In genomic region chr12:65494537-65494936, GRCh38 we compare ENCODE assay signal across 25 cellular contexts.
DNase-seq lines count a peak whose midpoint lies in the region; ATAC-seq, FAIRE-seq and TF ChIP-seq lines count a peak whose summit lies in the region.
"Had no signal": no experiment of that assay in that cellular context is flagged by ENCODE, and none has a peak within 500 bp of the region (broad histone marks: within the 10 kb centered on the region; RNA-seq: fewer than 3 reads in every experiment).

No MANE protein-coding gene starts in this region.

- no peak for ATAC-seq in GM19328 (IDR thresholded peaks at IDR 0.05; ENCODE audit: unreplicated experiment)
- ATAC-seq: esophagus mucosa; stimulated activated naive B cell treated with anti-CD40 and anti-IgM and Interleukin-4, amounts not matched to agents 10 μg/mL and 1 μg/mL and 100 μg/mL, for 72 hours had no signal

- TF ChIP-seq CTCF in cardiac muscle cell (IDR thresholded peaks at IDR 0.05; ENCODE audit: low read depth, low read length) = no peak
- no peak for TF ChIP-seq CTCF in D721Med (IDR thresholded peaks at IDR 0.05; ENCODE audit: insufficient read depth, missing control alignments)

- intact Hi-C loops in cardiac septum (cut with DNase I) = no loop called here

- H3K79me1 ChIP-seq in mesenchymal stem cell (replicated peaks; ENCODE audit: low read length, poor library complexity, severe bottlenecking) = no peaks in the 10 kb centered on the region

- H2BK120ac ChIP-seq in mesenchymal stem cell (ENCODE audit: low read depth, low read length) = peak overlapping the region; percentile 71

- H3K27ac ChIP-seq in cardiac muscle cell = peak overlapping the region; percentile 50
- H3K27ac ChIP-seq in mesenchymal stem cell (ENCODE audit: low read length, poor library complexity, severe bottlenecking) = peak overlapping the region; percentile 24
- H3K27ac ChIP-seq: 22Rv1, left ventricle myocardium inferior, right atrium auricular region, thyroid gland had no signal

- no peak overlapping the region for H3K4me2 ChIP-seq in mesenchymal stem cell (ENCODE audit: low read length, poor library complexity, severe bottlenecking)

- DNase-seq in cardiac muscle cell (ENCODE audit: low read depth in 1 of 2, low spot score in 1 of 2) (peak; percentile 12 to 56), cardiac septum (ENCODE audit: low spot score) (no peak), SW480 (ENCODE audit: low spot score) (peak; percentile 71), mesenchymal stem cell (peak; percentile 50), D721Med (ENCODE audit: insufficient read length, low spot score) (no peak), DMS 273 (lab: John Stamatoyannopoulos, UW; ENCODE audit: unreplicated experiment) (no peak), HCEC 1CT (no peak)
- DNase-seq: activated gamma-delta T cell; amniotic stem cell; BE2C; effector CD8-positive, alpha-beta T cell; H9; left ventricle myocardium inferior; NCI-H1092 treated with DMSO at 0.1 percent for 48 hours; NCI-H2081 treated with DMSO at 0.1 percent for 48 hours; NCI-H510A; occipital lobe; stimulated activated naive B cell treated with anti-CD40 and anti-IgM and Interleukin-4, amounts not matched to agents 10 μg/mL and 1 μg/mL and 100 μg/mL, for 72 hours; T-helper 1 cell; thyroid gland had no signal

- FAIRE-seq in D721Med (lab: Jason Lieb, UNC) = no peak
- FAIRE-seq: GM12891 had no signal

- no peak overlapping the region for H2AFZ ChIP-seq in mesenchymal stem cell (ENCODE audit: low read depth, low read length)

- H2BK5ac ChIP-seq in mesenchymal stem cell (ENCODE audit: low read depth, low read length, poor library complexity, severe bottlenecking) = no peak overlapping the region

- no peak overlapping the region for H3K4me3 ChIP-seq in cardiac muscle cell
- H3K4me3 ChIP-seq in mesenchymal stem cell (ENCODE audit: insufficient read depth in 1 of 2, low read depth in 1 of 2, low read length in 2 of 2) = no peak overlapping the region
- H3K4me3 ChIP-seq: left ventricle myocardium inferior, right atrium auricular region, thyroid gland had no signal

- H3K9me3 ChIP-seq in cardiac muscle cell (ENCODE audit: low read depth) = no peaks in the 10 kb centered on the region
- H3K9me3 ChIP-seq in mesenchymal stem cell (ENCODE audit: control insufficient read depth, low read length) = no peaks in the 10 kb centered on the region
- H3K9me3 ChIP-seq: BE2C, left ventricle myocardium inferior, right atrium auricular region, thyroid gland had no signal

- H4K91ac ChIP-seq in mesenchymal stem cell (ENCODE audit: low read length) = no peak overlapping the region

- peak overlapping the region in 1 of 2 experiments; percentile 45 for H2BK12ac ChIP-seq in mesenchymal stem cell (ENCODE audit: low read length in 2 of 2)

- H2AK5ac ChIP-seq in mesenchymal stem cell (ENCODE audit: low read length, severe bottlenecking) = peak overlapping the region; percentile 58

- H3K9ac ChIP-seq in mesenchymal stem cell (ENCODE audit: low read length) = no peak overlapping the region

- no peak overlapping the region for H3K14ac ChIP-seq in mesenchymal stem cell (ENCODE audit: low read length in 2 of 2)

- H3K23ac ChIP-seq in mesenchymal stem cell (ENCODE audit: low read length in 2 of 2) = no peak overlapping the region

- peaks cover 10% of the 10 kb centered on the region for H3K4me1 ChIP-seq in cardiac muscle cell (ENCODE audit: low read depth)
- peaks cover 17% of the 10 kb centered on the region for H3K4me1 ChIP-seq in mesenchymal stem cell (ENCODE audit: control insufficient read depth, insufficient read depth, low read depth, low read length)
- H3K4me1 ChIP-seq: BE2C, right atrium auricular region had no signal

- H2BK15ac ChIP-seq in mesenchymal stem cell (ENCODE audit: low read depth, poor library complexity, severe bottlenecking) = no peak overlapping the region

- H3K36me3 ChIP-seq in cardiac muscle cell = no peaks in the 10 kb centered on the region
- H3K36me3 ChIP-seq in mesenchymal stem cell (ENCODE audit: control insufficient read depth in 1 of 2, insufficient read depth in 2 of 2, low read depth in 1 of 2, low read length in 2 of 2) = no peaks in the 10 kb centered on the region
- H3K36me3 ChIP-seq: BE2C, left ventricle myocardium inferior, right atrium auricular region, thyroid gland had no signal

- H4K8ac ChIP-seq in mesenchymal stem cell (ENCODE audit: low read length) = peak overlapping the region; percentile 27

- WGBS in mesenchymal stem cell = 6% methylated on average over 1 of the region's 2 CpGs

- peak overlapping the region; percentile 5 to 24 for H3K4ac ChIP-seq in mesenchymal stem cell (ENCODE audit: low read depth in 1 of 2, low read length in 2 of 2)

- peak overlapping the region; percentile 38 to 65 for H3K18ac ChIP-seq in mesenchymal stem cell (ENCODE audit: low read depth in 1 of 2, low read length in 2 of 2)

- H3K27me3 ChIP-seq in cardiac muscle cell (no peaks in the 10 kb centered on the region), mesenchymal stem cell (ENCODE audit: control insufficient read depth in 1 of 2, insufficient read depth in 1 of 2, low read length in 2 of 2) (no peaks in the 10 kb centered on the region)
- H3K27me3 ChIP-seq: BE2C, right atrium auricular region, thyroid gland had no signal

Comparison
In these comparisons a context has a peak if more than half of its experiments do, and no peak if none do; other contexts are left out.
1. DNase-seq: peak in cardiac muscle cell (2 of 2), SW480 (single experiment) and mesenchymal stem cell (single experiment); none in cardiac septum (single experiment), D721Med (single experiment), DMS 273 (single experiment) and HCEC 1CT (single experiment).